In the genomic region with DNA sequence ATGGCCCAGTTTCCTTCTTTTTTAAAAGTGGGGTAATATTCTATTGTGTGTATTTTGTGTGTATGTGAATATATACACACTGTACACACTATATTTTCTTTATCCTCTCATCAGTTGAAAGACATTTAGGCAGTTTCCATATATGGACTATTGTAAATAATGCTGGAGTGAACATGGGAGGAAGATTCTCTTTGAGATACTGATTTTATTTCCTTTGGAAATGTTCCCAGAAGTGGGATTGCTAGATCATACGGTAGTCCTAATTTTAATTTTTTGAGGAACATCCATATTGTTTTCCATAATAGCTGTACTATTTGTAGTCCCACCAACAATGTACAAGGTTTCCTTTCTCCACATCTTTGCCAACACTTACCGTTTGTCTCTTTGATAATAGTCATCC, we compare ENCODE assay signal across 27 cellular contexts. TPM values are rescaled to one million over a fixed set of nuclear protein-coding genes. Genes with fewer than 3 reads are reported as not detected.
"Had no signal": no experiment of that assay in that cellular context is flagged by ENCODE, and none has a peak within 500 bp of the region (broad histone marks: within the 10 kb centered on the region; RNA-seq: fewer than 3 reads in every experiment).

No MANE protein-coding gene starts in this region.

- ATAC-seq: mucosa of descending colon; naive thymus-derived CD4-positive, alpha-beta T cell; natural killer cell treated with Interleukin-12 subunit alpha and Interleukin-12 subunit beta and Interleukin-15 and Interleukin-18, amount 100 ng/mL, for 72 hours; right cardiac atrium; sciatic nerve; stimulated activated naive B cell treated with anti-CD40 and anti-IgM and Interleukin-4, amounts not matched to agents 10 μg/mL and 1 μg/mL and 100 μg/mL, for 72 hours; stimulated activated naive CD8-positive, alpha-beta T cell treated with anti-CD3 and anti-CD28 coated beads, Interleukin-15, Interleukin-2, amounts not matched to agents 100 U/mL and 50 U/mL, for 24 hours had no signal

- H3K4me1 Mint-ChIP-seq: memory B cell; stimulated activated naive B cell treated with anti-CD40 and anti-IgM and Interleukin-4, amounts not matched to agents 10 μg/mL and 1 μg/mL and 100 μg/mL, for 72 hours had no signal

- H3K27me3 ChIP-seq: ovary, stomach, testis, thyroid gland, transverse colon, upper lobe of left lung, vagina had no signal

- H3K9me3 Mint-ChIP-seq: memory B cell; naive thymus-derived CD4-positive, alpha-beta T cell; natural killer cell treated with Interleukin-12 subunit alpha and Interleukin-12 subunit beta and Interleukin-15 and Interleukin-18, amount 100 ng/mL, for 72 hours; stimulated activated naive B cell treated with anti-CD40 and anti-IgM and Interleukin-4, amounts not matched to agents 10 μg/mL and 1 μg/mL and 100 μg/mL, for 72 hours had no signal

- H3K4me1 ChIP-seq: prostate gland, testis, thyroid gland, transverse colon, vagina had no signal

- H3K27ac Mint-ChIP-seq: memory B cell; naive thymus-derived CD4-positive, alpha-beta T cell; natural killer cell treated with Interleukin-12 subunit alpha and Interleukin-12 subunit beta and Interleukin-15 and Interleukin-18, amount 100 ng/mL, for 72 hours; stimulated activated naive B cell treated with anti-CD40 and anti-IgM and Interleukin-4, amounts not matched to agents 10 μg/mL and 1 μg/mL and 100 μg/mL, for 72 hours had no signal

- H3K27me3 Mint-ChIP-seq: memory B cell; naive thymus-derived CD4-positive, alpha-beta T cell; natural killer cell treated with Interleukin-12 subunit alpha and Interleukin-12 subunit beta and Interleukin-15 and Interleukin-18, amount 100 ng/mL, for 72 hours; stimulated activated naive B cell treated with anti-CD40 and anti-IgM and Interleukin-4, amounts not matched to agents 10 μg/mL and 1 μg/mL and 100 μg/mL, for 72 hours had no signal

- H3K9me3 ChIP-seq: left ventricle myocardium inferior, mucosa of descending colon, ovary, prostate gland, stomach, testis, thyroid gland, transverse colon, upper lobe of left lung, vagina had no signal

- DNase-seq: islet precursor cell; left ventricle myocardium inferior; midbrain; mucosa of descending colon; naive thymus-derived CD4-positive, alpha-beta T cell; ovary; posterior cingulate gyrus; retina; right cardiac atrium; stimulated activated CD4-positive, alpha-beta T cell treated with anti-CD3 and anti-CD28 coated beads, Interleukin-12 subunit alpha, Interleukin-12 subunit beta, amount 100 ng/mL, for 4 hours; stimulated activated CD4-positive, alpha-beta T cell treated with anti-CD3 and anti-CD28 coated beads, Interleukin-15, amount 100 ng/mL, for 24 hours; stimulated activated CD4-positive, alpha-beta T cell treated with anti-CD3 and anti-CD28 coated beads, Interleukin-2, amount 100 ng/mL, for 24 hours; stimulated activated CD4-positive, alpha-beta T cell treated with anti-CD3 and anti-CD28 coated beads, Interleukin-4, amount 100 ng/mL, for 1 hour; stimulated activated naive B cell treated with anti-CD40 and anti-IgM and Interleukin-4, amounts not matched to agents 10 μg/mL and 1 μg/mL and 100 μg/mL, for 72 hours; stimulated activated naive CD8-positive, alpha-beta T cell treated with anti-CD3 and anti-CD28 coated beads, Interleukin-15, Interleukin-2, amounts not matched to agents 100 U/mL and 50 U/mL, for 24 hours; stomach; testis; thyroid gland; transverse colon; upper lobe of left lung had no signal

- H3K4me3 ChIP-seq: left ventricle myocardium inferior, lung, mucosa of descending colon, ovary, prostate gland, skin epidermis, stomach, testis, thyroid gland, transverse colon, upper lobe of left lung, vagina had no signal

- H3K4me3 Mint-ChIP-seq: memory B cell; naive thymus-derived CD4-positive, alpha-beta T cell; natural killer cell treated with Interleukin-12 subunit alpha and Interleukin-12 subunit beta and Interleukin-15 and Interleukin-18, amount 100 ng/mL, for 72 hours; stimulated activated naive B cell treated with anti-CD40 and anti-IgM and Interleukin-4, amounts not matched to agents 10 μg/mL and 1 μg/mL and 100 μg/mL, for 72 hours had no signal

- H3K27ac ChIP-seq: left ventricle myocardium inferior, ovary, prostate gland, skin epidermis, stomach, testis, thyroid gland, transverse colon, upper lobe of left lung, vagina had no signal

- H3K36me3 ChIP-seq: ovary, prostate gland had no signal

RNA-seq across cellular contexts. Expression of a gene that starts 51.0 kb away (rescaled TPM):
- total RNA-seq: natural killer cell treated with Interleukin-12 subunit alpha and Interleukin-12 subunit beta and Interleukin-15 and Interleukin-18, amount 100 ng/mL, for 72 hours had no signal
- polyA plus RNA-seq: naive thymus-derived CD4-positive, alpha-beta T cell had no signal
